1 cellular context compared by ENCODE assay signal in the genomic region with DNA sequence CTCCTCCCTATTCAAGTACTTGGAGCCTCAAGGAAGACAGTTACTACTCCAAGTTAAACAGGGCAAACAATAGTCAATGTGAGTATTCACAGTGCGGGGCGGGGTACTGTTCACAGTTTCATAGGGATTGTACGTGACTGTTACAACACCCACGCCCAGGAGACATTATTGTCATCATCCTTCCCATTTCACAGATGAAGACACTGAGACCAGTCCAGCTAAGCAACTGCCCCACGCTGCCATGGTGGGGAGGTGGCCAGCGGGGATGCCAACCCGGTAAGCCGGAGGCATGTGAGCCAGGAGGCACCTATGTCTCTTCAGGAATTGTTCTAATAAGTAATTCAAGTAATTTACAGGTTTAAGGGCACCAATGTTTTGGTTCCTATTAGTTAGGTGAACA.
TF ChIP-seq lines count a peak whose summit lies in the region.

No MANE protein-coding gene starts in this region.

TF ChIP-seq in H1, 55 proteins besides CTCF, POLR2A, EP300 and RAD21:
- peak; percentile 43; the same call in 1 of the 2 replicates for TF ChIP-seq KDM1A (IDR thresholded peaks at IDR 0.05; ENCODE audit: borderline replicate concordance, low read length)
- TF ChIP-seq BRCA1 (IDR thresholded peaks at IDR 0.05; ENCODE audit: low read depth, low read length): no peak
